Comparison of ENCODE assay signal across 24 cellular contexts in genomic region chr5:57716661-57717060, GRCh38.
"Had no signal": no experiment of that assay in that cellular context is flagged by ENCODE, and none has a peak within 500 bp of the region (broad histone marks: within the 10 kb centered on the region; RNA-seq: fewer than 3 reads in every experiment).

No MANE protein-coding gene starts in this region.

- DNase-seq: activated CD4-positive, alpha-beta T cell treated with anti-CD3 and anti-CD28 coated beads for 4 hours; activated CD8-positive, alpha-beta memory T cell treated with anti-CD3 and anti-CD28 coated beads, Interleukin-2, amount 50 U/mL, for 48 hours; activated CD8-positive, alpha-beta T cell treated with anti-CD3 and anti-CD28 coated beads for 36 hours; activated naive CD4-positive, alpha-beta T cell treated with anti-CD3 and anti-CD28 coated beads, Interleukin-2, amount 50 U/mL, for 16 hours; activated naive CD8-positive, alpha-beta T cell treated with anti-CD3 and anti-CD28 coated beads, Interleukin-2, amount 10 ng/mL, durations not matched to agents 7 days and 5 days; activated T-cell treated with anti-CD3 and anti-CD28 coated beads, Interleukin-2, amount 50 U/mL, for 1 hour; adrenal gland; anterior cingulate cortex; central memory CD4-positive, alpha-beta T cell; Karpas-422; MM.1S; NCI-H1105; NCI-H1436; NCI-H187; NCI-H2081; NCI-H345; NCI-H510A; NCI-H526 treated with DMSO at 0.1 percent for 48 hours; NK-92 treated with Interleukin-12 subunit alpha and Interleukin-12 subunit beta, amount 100 ng/mL, for 24 hours; OCI-M1; SHP77 had no signal

- H3K27ac ChIP-seq: adrenal gland, SJSA1 had no signal

- ATAC-seq: activated CD4-positive, CD25-positive, alpha-beta regulatory T cell treated with anti-CD3 and anti-CD28 coated beads, Interleukin-2, amount 50 U/mL, for 24 hours; activated CD8-positive, alpha-beta T cell treated with anti-CD3 and anti-CD28 coated beads for 36 hours; SK-N-SH treated with all-trans-retinoic acid at 6 μM for 48 hours had no signal

- H3K4me1 ChIP-seq: adrenal gland had no signal

- H3K9me3 ChIP-seq: adrenal gland, SJSA1 had no signal

- H3K4me3 ChIP-seq: adrenal gland, SJSA1 had no signal

- H3K27me3 ChIP-seq: adrenal gland, SJSA1 had no signal

- H3K36me3 ChIP-seq: adrenal gland, SJSA1 had no signal
